In the genomic region with DNA sequence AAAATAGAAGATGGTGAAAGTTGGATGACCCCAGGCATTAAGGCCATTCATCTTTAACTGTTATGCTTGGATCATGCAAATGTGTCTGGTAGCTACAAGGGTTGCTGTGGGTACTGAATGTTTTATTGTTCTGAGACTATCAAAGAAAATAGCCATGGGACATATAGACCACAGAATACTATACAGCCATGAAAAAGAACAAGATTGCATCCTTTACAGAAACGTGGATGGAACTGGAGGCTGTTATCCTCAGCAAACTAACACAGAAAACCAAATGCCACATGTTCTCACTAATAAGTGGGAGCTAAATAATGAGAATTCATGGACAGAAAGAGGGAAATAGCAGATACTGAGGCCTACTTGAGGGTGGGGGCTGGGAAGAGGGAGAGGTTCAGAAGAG, we compare ENCODE assay signal across 1 cellular context.
TF ChIP-seq lines count a peak whose summit lies in the region.

No MANE protein-coding gene starts in this region.

TF ChIP-seq in HEK293, 187 proteins besides CTCF, POLR2A, EP300 and RAD21 (continued from another document):
- TF ChIP-seq, protein P1, sequence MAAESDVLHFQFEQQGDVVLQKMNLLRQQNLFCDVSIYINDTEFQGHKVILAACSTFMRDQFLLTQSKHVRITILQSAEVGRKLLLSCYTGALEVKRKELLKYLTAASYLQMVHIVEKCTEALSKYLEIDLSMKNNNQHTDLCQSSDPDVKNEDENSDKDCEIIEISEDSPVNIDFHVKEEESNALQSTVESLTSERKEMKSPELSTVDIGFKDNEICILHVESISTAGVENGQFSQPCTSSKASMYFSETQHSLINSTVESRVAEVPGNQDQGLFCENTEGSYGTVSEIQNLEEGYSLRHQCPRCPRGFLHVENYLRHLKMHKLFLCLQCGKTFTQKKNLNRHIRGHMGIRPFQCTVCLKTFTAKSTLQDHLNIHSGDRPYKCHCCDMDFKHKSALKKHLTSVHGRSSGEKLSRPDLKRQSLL (tag by site-specific recombination; IDR thresholded peaks at IDR 0.05), result no peak
